In genomic region chr11:5204787-5205186, GRCh38 we compare ENCODE assay signal across 10 cellular contexts. TPM values are rescaled to one million over a fixed set of nuclear protein-coding genes. Genes with fewer than 3 reads are reported as not detected.
DNase-seq lines count a peak whose midpoint lies in the region; ATAC-seq and TF ChIP-seq lines count a peak whose summit lies in the region.
"Had no signal": no experiment of that assay in that cellular context is flagged by ENCODE, and none has a peak within 500 bp of the region (broad histone marks: within the 10 kb centered on the region; RNA-seq: fewer than 3 reads in every experiment).

No MANE protein-coding gene starts in this region.

- no peak overlapping the region for H3K9ac ChIP-seq in PC-3 (ENCODE audit: low read length)

- DNase-seq in NCI-H510A treated with DMSO at 0.1 percent for 48 hours (lab: John Stamatoyannopoulos, UW) = peak; percentile 20
- DNase-seq in NCI-H510A (lab: John Stamatoyannopoulos, UW) = no peak
- DNase-seq in PC-3 = peak; percentile 59
- peak; percentile 88 for DNase-seq in fibroblast of the aortic adventitia (ENCODE audit: low read depth)
- DNase-seq in stimulated activated naive B cell treated with anti-CD40 and anti-IgM and Interleukin-4, amounts not matched to agents 10 μg/mL and 1 μg/mL and 100 μg/mL, for 72 hours = no peak
- no peak for DNase-seq in activated CD4-positive, alpha-beta T cell treated with anti-CD3 and anti-CD28 coated beads for 1 hour
- no peak for DNase-seq in ureter (ENCODE audit: low spot score)

- H3K9me2 ChIP-seq in PC-3 (replicated peaks; ENCODE audit: low read length) = no peaks in the 10 kb centered on the region

- no peaks in the 10 kb centered on the region for H3K9me3 Mint-ChIP-seq in stimulated activated naive B cell treated with anti-CD40 and anti-IgM and Interleukin-4, amounts not matched to agents 10 μg/mL and 1 μg/mL and 100 μg/mL, for 72 hours
- H3K9me3 Mint-ChIP-seq: CD4-positive, CD25-positive, alpha-beta regulatory T cell had no signal

- no peaks in the 10 kb centered on the region for H3K4me1 ChIP-seq in PC-3 (ENCODE audit: insufficient read depth, low read length)

- no TSS peak for BruUV-seq in PC-3 (replicated peaks; lab: Mats Ljungman, UMichigan)

- no peak overlapping the region for H3K27ac ChIP-seq in PC-3 (ENCODE audit: low read length)

- H3K27ac Mint-ChIP-seq in stimulated activated naive B cell treated with anti-CD40 and anti-IgM and Interleukin-4, amounts not matched to agents 10 μg/mL and 1 μg/mL and 100 μg/mL, for 72 hours = no peak overlapping the region
- H3K27ac Mint-ChIP-seq: CD4-positive, CD25-positive, alpha-beta regulatory T cell had no signal

- no peaks in the 10 kb centered on the region for H3K9me3 ChIP-seq in PC-3 (ENCODE audit: low read length)

- no peak overlapping the region for H3K4me3 Mint-ChIP-seq in stimulated activated naive B cell treated with anti-CD40 and anti-IgM and Interleukin-4, amounts not matched to agents 10 μg/mL and 1 μg/mL and 100 μg/mL, for 72 hours
- H3K4me3 Mint-ChIP-seq: CD4-positive, CD25-positive, alpha-beta regulatory T cell had no signal

- peak; percentile 62 for TF ChIP-seq CTCF in PC-3 (conservative IDR thresholded peaks at IDR 0.05; ENCODE audit: low read depth, low read length)
- TF ChIP-seq CTCF in fibroblast of the aortic adventitia (IDR thresholded peaks at IDR 0.05; ENCODE audit: insufficient read depth, low read length) = peak; percentile 69

- H3F3A ChIP-seq in PC-3 (ENCODE audit: low read length, unreplicated experiment) = no peaks in the 10 kb centered on the region

- POLR2A ChIA-PET in PC-3 (lab: Charles Lee; ENCODE audit: unreplicated experiment) = no interaction called here

- H3K36me3 ChIP-seq in PC-3 (ENCODE audit: low read depth, low read length) = no peaks in the 10 kb centered on the region

- H4K20me1 ChIP-seq in PC-3 (ENCODE audit: low read length) = no peaks in the 10 kb centered on the region

- no peak overlapping the region for H3K4me3 ChIP-seq in PC-3 (ENCODE audit: low read length)
- H3K4me3 ChIP-seq in fibroblast of the aortic adventitia (ENCODE audit: low read depth, low read length) = no peak overlapping the region

- CTCF ChIA-PET in PC-3 (lab: Charles Lee) = no interaction called here

- no peaks in the 10 kb centered on the region for H3K36me3 Mint-ChIP-seq in stimulated activated naive B cell treated with anti-CD40 and anti-IgM and Interleukin-4, amounts not matched to agents 10 μg/mL and 1 μg/mL and 100 μg/mL, for 72 hours
- H3K36me3 Mint-ChIP-seq: CD4-positive, CD25-positive, alpha-beta regulatory T cell had no signal

- intact Hi-C loops in PC-3 (cut with micrococcal nuclease) = loop anchor here (1.0 to 10.0 kb wide), 3 partner anchors 87 to 600 kb away; partner anchors contain the start of gene OR52N2

- no peak overlapping the region for H3K4me2 ChIP-seq in PC-3 (ENCODE audit: low read length)

- ATAC-seq in HG02678 (IDR thresholded peaks at IDR 0.05; ENCODE audit: unreplicated experiment) (peak; percentile 86), PC-3 (peak; percentile 82)
- peak; percentile 39 to 48 for ATAC-seq in stimulated activated naive B cell treated with anti-CD40 and anti-IgM and Interleukin-4, amounts not matched to agents 10 μg/mL and 1 μg/mL and 100 μg/mL, for 72 hours (replicated peaks)

- H3K27me3 Mint-ChIP-seq in stimulated activated naive B cell treated with anti-CD40 and anti-IgM and Interleukin-4, amounts not matched to agents 10 μg/mL and 1 μg/mL and 100 μg/mL, for 72 hours = peaks cover under 1 to 8% of the 10 kb centered on the region in 2 donors
- H3K27me3 Mint-ChIP-seq: CD4-positive, CD25-positive, alpha-beta regulatory T cell had no signal

- no peaks in the 10 kb centered on the region for H3K79me2 ChIP-seq in PC-3 (ENCODE audit: low read length)

- H3K27me3 ChIP-seq in PC-3 (ENCODE audit: low read length) = no peaks in the 10 kb centered on the region

- H3K4me1 Mint-ChIP-seq in stimulated activated naive B cell treated with anti-CD40 and anti-IgM and Interleukin-4, amounts not matched to agents 10 μg/mL and 1 μg/mL and 100 μg/mL, for 72 hours = no peaks in the 10 kb centered on the region
- H3K4me1 Mint-ChIP-seq: CD4-positive, CD25-positive, alpha-beta regulatory T cell had no signal

- H2AFZ ChIP-seq in PC-3 (ENCODE audit: low read length) = no peak overlapping the region

RNA-seq across cellular contexts. Expression of gene OR51V1, which starts 4.3 kb away (rescaled TPM):
- not detected in 2 replicates for total RNA-seq in PC-3 (2014; rRNA removed)
- not detected in 2 replicates for total RNA-seq in fibroblast of the aortic adventitia (ENCODE audit: low replicate concordance)
- total RNA-seq in ureter = not detected
- total RNA-seq: CD4-positive, CD25-positive, alpha-beta regulatory T cell; subcutaneous adipose tissue had no signal

RNA-seq across cellular contexts. Expression of gene HBB, which starts 22.1 kb away (rescaled TPM):
- total RNA-seq in PC-3 (2014; rRNA removed) (not detected in 2 replicates), fibroblast of the aortic adventitia (ENCODE audit: low replicate concordance) (not detected in 2 replicates), ureter (144 TPM)

RNA-seq across cellular contexts. Expression of gene HBD, which starts 29.5 kb away (rescaled TPM):
- total RNA-seq in PC-3 (2014; rRNA removed) (not detected in 2 replicates), fibroblast of the aortic adventitia (ENCODE audit: low replicate concordance) (4.8 TPM in 1 of 2 replicates, not detected in the other), ureter (0.75 TPM)
- total RNA-seq: CD4-positive, CD25-positive, alpha-beta regulatory T cell had no signal

RNA-seq across cellular contexts. Expression of gene HBG1, which starts 44.9 kb away (rescaled TPM):
- total RNA-seq in PC-3 (2014; rRNA removed) = not detected in 2 replicates
- total RNA-seq in fibroblast of the aortic adventitia (ENCODE audit: low replicate concordance) = not detected in 2 replicates
- total RNA-seq in ureter = not detected
- total RNA-seq: CD4-positive, CD25-positive, alpha-beta regulatory T cell; subcutaneous adipose tissue had no signal

RNA-seq across cellular contexts. Expression of gene HBG2, which starts 49.8 kb away (rescaled TPM):
- total RNA-seq in PC-3 (2014; rRNA removed) (not detected in 2 replicates), fibroblast of the aortic adventitia (ENCODE audit: low replicate concordance) (not detected in 2 replicates), ureter (not detected)
- total RNA-seq: CD4-positive, CD25-positive, alpha-beta regulatory T cell; subcutaneous adipose tissue had no signal

Comparison
In these comparisons a context has a peak if more than half of its experiments do, and no peak if none do; other contexts are left out.
1. DNase-seq: peak in NCI-H510A treated with DMSO at 0.1 percent for 48 hours (single experiment), PC-3 (single experiment) and fibroblast of the aortic adventitia (single experiment); none in NCI-H510A (single experiment), stimulated activated naive B cell treated with anti-CD40 and anti-IgM and Interleukin-4, amounts not matched to agents 10 μg/mL and 1 μg/mL and 100 μg/mL, for 72 hours (single experiment), activated CD4-positive, alpha-beta T cell treated with anti-CD3 and anti-CD28 coated beads for 1 hour (single experiment) and ureter (single experiment).
2. Peak in every context shown above with its lines, with median percentiles within 50 percentile points of each other: ATAC-seq.